1 cellular context compared by ENCODE assay signal in genomic region chr1:16464917-16465625, GRCh38.
TF ChIP-seq lines count a peak whose summit lies in the region.

No MANE protein-coding gene starts in this region.

TF ChIP-seq in H1, 55 proteins besides CTCF, POLR2A, EP300 and RAD21:
- TF ChIP-seq HDAC2 (IDR thresholded peaks at IDR 0.05; ENCODE audit: borderline replicate concordance in 1 of 2, low read depth in 2 of 2, low read length in 2 of 2), result no peak
- no peak for TF ChIP-seq EGR1 (IDR thresholded peaks at IDR 0.05; ENCODE audit: borderline replicate concordance, low read depth, low read length)
- TF ChIP-seq POU5F1 (IDR thresholded peaks at IDR 0.05; ENCODE audit: low read depth, low read length), result no peak
- no peak for TF ChIP-seq PHF8 (conservative IDR thresholded peaks at IDR 0.05; ENCODE audit: low read depth, low read length)
- TF ChIP-seq RXRA (IDR thresholded peaks at IDR 0.05; ENCODE audit: insufficient read depth, low read depth, low read length), result no peak
- TF ChIP-seq USF2 (IDR thresholded peaks at IDR 0.05; ENCODE audit: low read length), result no peak
- no peak for TF ChIP-seq KDM4A (IDR thresholded peaks at IDR 0.05; ENCODE audit: low read depth, low read length, severe bottlenecking)
- TF ChIP-seq BRCA1 (IDR thresholded peaks at IDR 0.05; ENCODE audit: low read depth, low read length), result no peak
- no peak for TF ChIP-seq CHD2 (IDR thresholded peaks at IDR 0.05; ENCODE audit: low read length)
- no peak for TF ChIP-seq SP2 (IDR thresholded peaks at IDR 0.05; ENCODE audit: low read length)
TF ChIP-seq in H1: peak in this region for 0.
